ENCODE assay signal across 1 cellular context in genomic region chr12:79776111-79776510, GRCh38.
TF ChIP-seq lines count a peak whose summit lies in the region.

No MANE protein-coding gene starts in this region.

TF ChIP-seq in HepG2, 621 proteins besides CTCF, POLR2A, EP300 and RAD21 (continued from another document):
- TF ChIP-seq ZBTB49 (CRISPR knock-in tag; IDR thresholded peaks at IDR 0.05; ENCODE audit: borderline replicate concordance) (no peak), SP5 (CRISPR knock-in tag; IDR thresholded peaks at IDR 0.05; ENCODE audit: borderline replicate concordance, low read depth) (no peak), ZNF3 (CRISPR knock-in tag; IDR thresholded peaks at IDR 0.05) (no peak)
TF ChIP-seq in HepG2: peak in this region for 0.
